In genomic region chr14:80981673-80982072, GRCh38 we compare ENCODE assay signal across 22 cellular contexts. TPM values are rescaled to one million over a fixed set of nuclear protein-coding genes. Genes with fewer than 3 reads are reported as not detected.
A peak's percentile ranks its signal among the peaks of the same experiment; 100 is the strongest.
DNase-seq lines count a peak whose midpoint lies in the region; ATAC-seq and TF ChIP-seq lines count a peak whose summit lies in the region.
"Had no signal": no experiment of that assay in that cellular context is flagged by ENCODE, and none has a peak within 500 bp of the region (broad histone marks: within the 10 kb centered on the region; RNA-seq: fewer than 3 reads in every experiment).

No MANE protein-coding gene starts in this region.

- no peak overlapping the region for H3K4me2 ChIP-seq in BLaER1
- H3K4me2 ChIP-seq: BLaER1 treated with 17β-estradiol and CSF1 and Interleukin-3, amounts not matched to agents 10 nM and 100 nM had no signal

- H3K9ac ChIP-seq in BLaER1 = no peak overlapping the region
- H3K9ac ChIP-seq: BLaER1 treated with 17β-estradiol and CSF1 and Interleukin-3, amounts not matched to agents 10 nM and 100 nM; GM23248 had no signal

- H3K9me3 ChIP-seq in BLaER1 (peaks cover 9% of the 10 kb centered on the region; the same call in 1 of the 2 replicates), psoas muscle (no peaks in the 10 kb centered on the region)

- no peak overlapping the region for H3K4me3 Mint-ChIP-seq in stimulated activated memory B cell treated with anti-CD40 and anti-IgM and Interleukin-4, amounts not matched to agents 10 μg/mL and 1 μg/mL and 100 μg/mL, for 72 hours
- H3K4me3 Mint-ChIP-seq: B cell; CD14-positive monocyte; CD4-positive, alpha-beta T cell; CD8-positive, alpha-beta memory T cell had no signal

- no peaks in the 10 kb centered on the region for H3K36me3 Mint-ChIP-seq in stimulated activated memory B cell treated with anti-CD40 and anti-IgM and Interleukin-4, amounts not matched to agents 10 μg/mL and 1 μg/mL and 100 μg/mL, for 72 hours
- H3K36me3 Mint-ChIP-seq: CD14-positive monocyte; CD8-positive, alpha-beta memory T cell had no signal

- H3K36me3 ChIP-seq in BLaER1 (no peaks in the 10 kb centered on the region), psoas muscle (ENCODE audit: insufficient read depth in 1 of 2, low read depth in 1 of 2) (no peaks in the 10 kb centered on the region)
- H3K36me3 ChIP-seq: BLaER1 treated with 17β-estradiol and CSF1 and Interleukin-3, amounts not matched to agents 10 nM and 100 nM had no signal

- no peaks in the 10 kb centered on the region for H3K27me3 ChIP-seq in BLaER1
- no peaks in the 10 kb centered on the region for H3K27me3 ChIP-seq in psoas muscle (ENCODE audit: insufficient read depth in 3 of 3, low read length in 2 of 3)
- H3K27me3 ChIP-seq: BLaER1 treated with 17β-estradiol and CSF1 and Interleukin-3, amounts not matched to agents 10 nM and 100 nM had no signal

- peak overlapping the region; percentile 16 for H3K27ac Mint-ChIP-seq in stimulated activated memory B cell treated with anti-CD40 and anti-IgM and Interleukin-4, amounts not matched to agents 10 μg/mL and 1 μg/mL and 100 μg/mL, for 72 hours
- H3K27ac Mint-ChIP-seq: B cell; CD14-positive monocyte; CD4-positive, alpha-beta T cell had no signal

- WGBS in psoas muscle, 3 donors = 32 to 47% (median 43%) methylated on average over 7 of the region's 7 CpGs

- DNase-seq in psoas muscle (no peak), T-helper 1 cell (no peak)
- DNase-seq: CD4-positive, alpha-beta T cell; CD8-positive, alpha-beta memory T cell; DMS 273 treated with DMSO at 0.1 percent for 48 hours; DMS79; GF-D8; GM23248; H7; HCEC 1CT had no signal

- H3K4me1 ChIP-seq in BLaER1 (peaks cover 52% of the 10 kb centered on the region), psoas muscle (no peaks in the 10 kb centered on the region)

- H3K27ac ChIP-seq in BLaER1 (0 out of 2 replicates have a peak overlapping the region, but pooled peaks have one; percentile 2), psoas muscle (no peak overlapping the region)
- H3K27ac ChIP-seq: 22Rv1, GM23248 had no signal

- ATAC-seq in psoas muscle (peak in 3 of 4 donors; percentile 57 to 73 (median 67)), GM21529 (IDR thresholded peaks at IDR 0.05; ENCODE audit: unreplicated experiment) (no peak), SK-N-SH treated with all-trans-retinoic acid at 6 μM for 48 hours (no peak)
- ATAC-seq in stimulated activated memory B cell treated with anti-CD40 and anti-IgM and Interleukin-4, amounts not matched to agents 10 μg/mL and 1 μg/mL and 100 μg/mL, for 72 hours = peak; percentile 20

- no peaks in the 10 kb centered on the region for H4K20me1 ChIP-seq in BLaER1
- H4K20me1 ChIP-seq: BLaER1 treated with 17β-estradiol and CSF1 and Interleukin-3, amounts not matched to agents 10 nM and 100 nM had no signal

- TF ChIP-seq CTCF in psoas muscle (IDR thresholded peaks at IDR 0.05) = no peak

- H3K9me3 Mint-ChIP-seq in stimulated activated memory B cell treated with anti-CD40 and anti-IgM and Interleukin-4, amounts not matched to agents 10 μg/mL and 1 μg/mL and 100 μg/mL, for 72 hours = no peaks in the 10 kb centered on the region
- H3K9me3 Mint-ChIP-seq: CD14-positive monocyte; CD4-positive, alpha-beta T cell; CD8-positive, alpha-beta memory T cell had no signal

- H3K27me3 Mint-ChIP-seq in stimulated activated memory B cell treated with anti-CD40 and anti-IgM and Interleukin-4, amounts not matched to agents 10 μg/mL and 1 μg/mL and 100 μg/mL, for 72 hours = peaks cover 11% of the 10 kb centered on the region
- H3K27me3 Mint-ChIP-seq: CD4-positive, alpha-beta T cell had no signal

- H3K4me3 ChIP-seq in BLaER1 (no peak overlapping the region), psoas muscle (no peak overlapping the region)
- H3K4me3 ChIP-seq: BLaER1 treated with 17β-estradiol and CSF1 and Interleukin-3, amounts not matched to agents 10 nM and 100 nM; GM23248 had no signal

- H3K4me1 Mint-ChIP-seq in stimulated activated memory B cell treated with anti-CD40 and anti-IgM and Interleukin-4, amounts not matched to agents 10 μg/mL and 1 μg/mL and 100 μg/mL, for 72 hours = no peaks in the 10 kb centered on the region
- H3K4me1 Mint-ChIP-seq: B cell, CD14-positive monocyte had no signal

- intact Hi-C loops in psoas muscle (cut with DNase I) = no loop called here

TF ChIP-seq in SK-N-SH treated with all-trans-retinoic acid at 6 μM for 48 hours, 23 proteins besides CTCF, POLR2A, EP300 and RAD21:
- no peak for TF ChIP-seq RARB (CRISPR knock-in tag; IDR thresholded peaks at IDR 0.05)
- no peak for TF ChIP-seq PPARA (CRISPR knock-in tag; IDR thresholded peaks at IDR 0.05; ENCODE audit: borderline replicate concordance)
- no peak for TF ChIP-seq TOX (CRISPR knock-in tag; IDR thresholded peaks at IDR 0.05; ENCODE audit: borderline replicate concordance)
- TF ChIP-seq ARNTL (CRISPR knock-in tag; IDR thresholded peaks at IDR 0.05; ENCODE audit: borderline replicate concordance, low read depth) = no peak
- TF ChIP-seq ZNF8 (CRISPR knock-in tag; IDR thresholded peaks at IDR 0.05) = no peak
- no peak for TF ChIP-seq TSHZ2 (CRISPR knock-in tag; IDR thresholded peaks at IDR 0.05)
- no peak for TF ChIP-seq ZNF70 (CRISPR knock-in tag; IDR thresholded peaks at IDR 0.05)
- no peak for TF ChIP-seq POU6F1 (CRISPR knock-in tag; IDR thresholded peaks at IDR 0.05; ENCODE audit: borderline replicate concordance, low read depth)
- TF ChIP-seq CSDC2 (CRISPR knock-in tag; IDR thresholded peaks at IDR 0.05) = no peak
- no peak for TF ChIP-seq GLIS3 (CRISPR knock-in tag; IDR thresholded peaks at IDR 0.05)
- TF ChIP-seq SNAI2 (CRISPR knock-in tag; IDR thresholded peaks at IDR 0.05) = no peak
- TF ChIP-seq ISL1 (CRISPR knock-in tag; IDR thresholded peaks at IDR 0.05) = no peak
- TF ChIP-seq CREB5 (CRISPR knock-in tag; IDR thresholded peaks at IDR 0.05; ENCODE audit: low read depth) = no peak
- TF ChIP-seq ZNF565 (CRISPR knock-in tag; conservative IDR thresholded peaks at IDR 0.05; ENCODE audit: low read depth) = no peak
- TF ChIP-seq ZFP3 (CRISPR knock-in tag; IDR thresholded peaks at IDR 0.05) = no peak
- no peak for TF ChIP-seq OSR1 (CRISPR knock-in tag; IDR thresholded peaks at IDR 0.05)

RNA-seq across cellular contexts. Expression of gene TSHR, which starts 26.3 kb away (rescaled TPM):
- under 1 TPM in 2 of 4 donors, not detected in 2; 0.08 to 0.60 TPM for total RNA-seq in psoas muscle
- polyA plus RNA-seq in psoas muscle = under 1 TPM; 0.01 to 0.20 (median 0.12) TPM
- total RNA-seq: CD4-positive, alpha-beta T cell; CD8-positive, alpha-beta memory T cell; Daoy; G401; GM23248; H1; H7 had no signal
- polyA plus RNA-seq: AG04450; CD14-positive monocyte; CD8-positive, alpha-beta memory T cell; GM23248 had no signal

RNA-seq across cellular contexts. Expression of gene CEP128, which starts 40.1 kb away (rescaled TPM):
- 1 to 10 TPM; 1.4 to 2.3 (median 1.9) TPM for total RNA-seq in psoas muscle
- polyA plus RNA-seq in psoas muscle = 1 to 10 TPM in 1 of 3 donors, under 1 TPM in 2; 0.79 to 2.3 (median 0.94) TPM

Comparison
In these comparisons a context has a peak if more than half of its experiments do, and no peak if none do; other contexts are left out.
1. ATAC-seq: peak in psoas muscle (3 of 4) and stimulated activated memory B cell treated with anti-CD40 and anti-IgM and Interleukin-4, amounts not matched to agents 10 μg/mL and 1 μg/mL and 100 μg/mL, for 72 hours (single experiment); none in GM21529 (single experiment) and SK-N-SH treated with all-trans-retinoic acid at 6 μM for 48 hours (single experiment).